ENCODE assay signal across 9 cellular contexts in genomic region chr11:61963016-61963281, GRCh38. TPM values are rescaled to one million over a fixed set of nuclear protein-coding genes. Genes with fewer than 3 reads are reported as not detected.
DNase-seq lines count a peak whose midpoint lies in the region; ATAC-seq, FAIRE-seq and TF ChIP-seq lines count a peak whose summit lies in the region.
"Had no signal": no experiment of that assay in that cellular context is flagged by ENCODE, and none has a peak within 500 bp of the region (broad histone marks: within the 10 kb centered on the region; RNA-seq: fewer than 3 reads in every experiment).

No MANE protein-coding gene starts in this region.

- H3K36me3 Mint-ChIP-seq in neural progenitor cell, result peaks cover 28% of the 10 kb centered on the region

- ATAC-seq in K562 (peak; percentile 45), GM21381 (IDR thresholded peaks at IDR 0.05; ENCODE audit: unreplicated experiment) (no peak)

- WGBS in K562 (ENCODE audit: insufficient coverage, low coverage, missing lambda C conversion rate), result 60% methylated on average over 3 of the region's 3 CpGs
- WGBS in tibial nerve, 2 donors, result 82 to 93% methylated on average over 3 of the region's 3 CpGs

- peaks cover 43% of the 10 kb centered on the region for H4K20me1 ChIP-seq in K562 (replicated peaks; ENCODE audit: control insufficient read depth, insufficient read depth, low read length)
- peaks cover 37% of the 10 kb centered on the region for H4K20me1 ChIP-seq in neural progenitor cell (ENCODE audit: low read depth)

- no peaks in the 10 kb centered on the region for H3K9me3 Mint-ChIP-seq in neural progenitor cell

- DNase-seq in activated effector memory CD4-positive, alpha-beta T cell treated with anti-CD3 and anti-CD28 coated beads, Interleukin-2, amount 50 U/mL, for 16 hours, result peak; percentile 49
- no peak for DNase-seq in activated effector memory CD4-positive, alpha-beta T cell treated with Interleukin-2 at 50 U/mL for 16 hours
- DNase-seq in K562 (ENCODE audit: extremely low read depth in 1 of 4, low spot score in 3 of 4), result peak; percentile 46 to 68 (median 52)
- no peak for DNase-seq in tibial nerve (ENCODE audit: low spot score in 2 of 2)
- DNase-seq in neural progenitor cell (ENCODE audit: low spot score), result no peak
- no peak for DNase-seq in NCI-H187 treated with DMSO at 0.1 percent for 48 hours (lab: John Stamatoyannopoulos, UW)
- DNase-seq: NCI-H69 had no signal

- no peaks in the 10 kb centered on the region for H3K9me3 ChIP-seq in K562 (replicated peaks; ENCODE audit: control insufficient read depth, insufficient read depth, low read depth, low read length)
- H3K9me3 ChIP-seq in mucosa of stomach (ENCODE audit: control insufficient read depth, low read length), result no peaks in the 10 kb centered on the region
- H3K9me3 ChIP-seq in tibial nerve, result no peaks in the 10 kb centered on the region
- H3K9me3 ChIP-seq in neural progenitor cell (ENCODE audit: low read depth), result no peaks in the 10 kb centered on the region

- H3K27me3 Mint-ChIP-seq in neural progenitor cell (ENCODE audit: insufficient read depth, low read depth), result peaks cover 15% of the 10 kb centered on the region

- peaks cover 41% of the 10 kb centered on the region for H3F3A ChIP-seq in neural progenitor cell (ENCODE audit: low read depth)

- FAIRE-seq in K562 (lab: Jason Lieb, UNC), result peak; percentile 57

- H3K4me3 Mint-ChIP-seq in neural progenitor cell, result no peak overlapping the region

- no peaks in the 10 kb centered on the region for H3K27me3 ChIP-seq in K562 (ENCODE audit: control insufficient read depth in 2 of 2, insufficient read depth in 2 of 2, low read length in 2 of 2)
- H3K27me3 ChIP-seq in mucosa of stomach (ENCODE audit: control insufficient read depth, insufficient read depth, low read length), result no peaks in the 10 kb centered on the region
- no peaks in the 10 kb centered on the region for H3K27me3 ChIP-seq in tibial nerve
- no peaks in the 10 kb centered on the region for H3K27me3 ChIP-seq in neural progenitor cell

- CTCF ChIA-PET in K562 (lab: Yijun Ruan, JAX; ENCODE audit: low intra/inter-chr PET ratio), result no interaction called here

- peaks cover 37 to 45% of the 10 kb centered on the region in 2 experiments for H3K4me1 ChIP-seq in K562 (replicated peaks in 1 of 2; ENCODE audit: control insufficient read depth in 2 of 2, insufficient read depth in 2 of 2, low read length in 2 of 2)
- H3K4me1 ChIP-seq in mucosa of stomach (ENCODE audit: control insufficient read depth, insufficient read depth, low read length), result peaks cover 39% of the 10 kb centered on the region
- H3K4me1 ChIP-seq in tibial nerve, result peaks cover 0 to 58% (median 55%) of the 10 kb centered on the region in 4 donors
- H3K4me1 ChIP-seq in neural progenitor cell, result peaks cover 10% of the 10 kb centered on the region

- TF ChIP-seq POLR2A in K562 (conservative IDR thresholded peaks at IDR 0.05) (no peak; the same call in none of the 2 replicates), tibial nerve (IDR thresholded peaks at IDR 0.05) (no peak)

- H3K9ac ChIP-seq in K562 (ENCODE audit: insufficient read depth in 1 of 2, low read depth in 2 of 2, low read length in 2 of 2) (0 out of 4 replicates have a peak overlapping the region, but pooled peaks of 1 of the 2 experiments have one; percentile 1), mucosa of stomach (ENCODE audit: low read length) (peak overlapping the region; percentile 5), neural progenitor cell (no peak overlapping the region)

- H3K27ac ChIP-seq in K562 (ENCODE audit: extremely low read depth, low read depth, low read length) (peak overlapping the region; percentile 42; the same call in 2 of the 3 replicates), tibial nerve (peak overlapping the region; percentile 99 to 100 (median 100)), neural progenitor cell (no peak overlapping the region)

- BruUV-seq in K562 (replicated peaks; lab: Mats Ljungman, UMichigan), result no TSS peak

- TF ChIP-seq EP300 in K562 (IDR thresholded peaks at IDR 0.05; ENCODE audit: low read length) (no peak), tibial nerve (IDR thresholded peaks at IDR 0.05) (no peak)

- H3K9me1 ChIP-seq in K562 (ENCODE audit: control insufficient read depth, insufficient read depth, low read length), result peaks cover 6% of the 10 kb centered on the region

- in situ Hi-C loops in K562 (cut with MboI), result no loop called here

- H3K4me1 Mint-ChIP-seq in neural progenitor cell, result peaks cover 17% of the 10 kb centered on the region

- H2AFZ ChIP-seq in K562 (ENCODE audit: low read depth, low read length) (no peak overlapping the region), neural progenitor cell (replicated peaks) (no peak overlapping the region)

- POLR2A ChIA-PET in K562 (lab: Yijun Ruan, JAX), result interaction anchor here (1.0 to 11.8 kb wide), 19 partner anchors 8 to 180 kb away, joined by 3 to 327 read pairs (median 8); partner anchors contain the start of genes BEST1, FEN1 and TMEM258

- no peak overlapping the region for H3K4me3 ChIP-seq in K562
- H3K4me3 ChIP-seq in mucosa of stomach (ENCODE audit: low read length), result no peak overlapping the region
- no peak overlapping the region for H3K4me3 ChIP-seq in tibial nerve
- no peak overlapping the region for H3K4me3 ChIP-seq in neural progenitor cell

- H3K4me2 ChIP-seq in K562 (ENCODE audit: insufficient read depth, low read length), result no peak overlapping the region; the same call in 1 of the 2 replicates
- H3K4me2 ChIP-seq in neural progenitor cell, result no peak overlapping the region

- intact Hi-C loops in K562 (cut with micrococcal nuclease), result no loop called here

- TF ChIP-seq RAD21 in K562 (CRISPR knock-in tag; conservative IDR thresholded peaks at IDR 0.05 in 1 of 2, IDR thresholded peaks at IDR 0.05 in 1 of 2), result peak in 1 of 2 experiments; percentile 10; a peak in 1 of 4 replicates

- H3K79me2 ChIP-seq in K562 (ENCODE audit: control insufficient read depth, insufficient read depth, low read length), result peaks cover 46% of the 10 kb centered on the region
- peaks cover 34% of the 10 kb centered on the region for H3K79me2 ChIP-seq in neural progenitor cell (ENCODE audit: low read depth)

- H3K36me3 ChIP-seq in K562 (ENCODE audit: control insufficient read depth, insufficient read depth, low read length), result peaks cover 39% of the 10 kb centered on the region
- H3K36me3 ChIP-seq in mucosa of stomach (ENCODE audit: control insufficient read depth, insufficient read depth, low read length), result no peaks in the 10 kb centered on the region
- H3K36me3 ChIP-seq in tibial nerve, result peaks cover 4 to 59% (median 12%) of the 10 kb centered on the region in 3 donors
- peaks cover 14% of the 10 kb centered on the region for H3K36me3 ChIP-seq in neural progenitor cell

- H3K27ac Mint-ChIP-seq in neural progenitor cell, result no peak overlapping the region

- TF ChIP-seq CTCF in K562 (IDR thresholded peaks at IDR 0.05 in 2 of 3, conservative IDR thresholded peaks at IDR 0.05 in 1 of 3; ENCODE audit: insufficient read depth in 2 of 3, low read depth in 1 of 3, low read length in 3 of 3) (no peak), tibial nerve (IDR thresholded peaks at IDR 0.05) (no peak), neural progenitor cell (IDR thresholded peaks at IDR 0.05) (no peak)

RNA-seq across cellular contexts. Expression of gene FTH1, which starts 4.5 kb away (rescaled TPM):
- 340 and 424 TPM in 2 replicates for total RNA-seq in K562 (2011; cell fraction: chromatin; rRNA removed; ENCODE audit: low replicate concordance)
- total RNA-seq in K562 (2011; cell fraction: nucleolus; rRNA removed), result 235 and 254 TPM in 2 replicates
- 466 and 809 TPM in 2 replicates for total RNA-seq in K562 (2011; cell fraction: nucleoplasm; rRNA removed)
- total RNA-seq in K562 (2014; rRNA removed) (542 and 714 TPM in 2 replicates), K562 (2014; rRNA removed; fragmentation: Illumina TruSeq; extraction: Trizol) (854 and 941 TPM in 2 replicates), K562 (2015; rRNA removed; fragmentation: Illumina TruSeq; extraction: Trizol) (794 and 802 TPM in 2 replicates), K562 (2021) (1,987 and 1,991 TPM in 2 replicates), tibial nerve (1,000 to 10,000 TPM; 3,872 to 5,003 (median 4,779) TPM), neural progenitor cell (ENCODE audit: low replicate concordance) (649 and 846 TPM in 2 replicates)
- polyA plus RNA-seq in K562 (2011; rRNA removed) (692 and 749 TPM in 2 replicates), K562 (2014; fragmentation: Illumina TruSeq; extraction: Trizol) (2,369 and 3,146 TPM in 2 replicates), K562 (2014; fragmentation: Nextera tagmentation; extraction: Ambion mirVana) (100 to 1,000 TPM; 370 to 426 TPM), K562 (2014; rRNA removed) (1,104 and 1,916 TPM in 2 replicates)
- polyA plus RNA-seq in K562 (2011; cell fraction: cytosol; rRNA removed), result 753 and 1,113 TPM in 2 replicates
- 360 and 464 TPM in 2 replicates for polyA plus RNA-seq in K562 (2011; cell fraction: nucleus; rRNA removed)
- 2,840 and 5,114 TPM in 2 replicates for polyA plus RNA-seq in K562 (2012)
- 797 and 971 TPM in 2 replicates for polyA minus RNA-seq in K562 (2011; rRNA and poly(A)+ RNA removed)
- polyA minus RNA-seq in K562 (2011; cell fraction: cytosol; rRNA and poly(A)+ RNA removed), result 687 and 1,035 TPM in 2 replicates
- 101 and 228 TPM in 2 replicates for polyA minus RNA-seq in K562 (2011; cell fraction: nucleus; rRNA and poly(A)+ RNA removed)

RNA-seq across cellular contexts. Expression of gene BEST1, which starts 12.8 kb away (rescaled TPM):
- total RNA-seq in K562 (2011; cell fraction: chromatin; rRNA removed; ENCODE audit: low replicate concordance), result 4.5 and 6.1 TPM in 2 replicates
- total RNA-seq in K562 (2011; cell fraction: nucleolus; rRNA removed), result 4.7 and 5.5 TPM in 2 replicates
- total RNA-seq in K562 (2011; cell fraction: nucleoplasm; rRNA removed), result 4.4 and 5.5 TPM in 2 replicates
- total RNA-seq in K562 (2014; rRNA removed) (0.36 and 0.61 TPM in 2 replicates), K562 (2014; rRNA removed; fragmentation: Illumina TruSeq; extraction: Trizol) (0.35 and 0.40 TPM in 2 replicates), K562 (2015; rRNA removed; fragmentation: Illumina TruSeq; extraction: Trizol) (0.07 and 0.11 TPM in 2 replicates), K562 (2021) (0.85 and 1.0 TPM in 2 replicates), tibial nerve (10 to 100 TPM; 33.2 to 53.2 (median 45.7) TPM), neural progenitor cell (ENCODE audit: low replicate concordance) (0.15 TPM in 1 of 2 replicates, not detected in the other)
- polyA plus RNA-seq in K562 (2011; rRNA removed) (0.22 and 0.49 TPM in 2 replicates), K562 (2014; fragmentation: Illumina TruSeq; extraction: Trizol) (0.73 and 0.86 TPM in 2 replicates), K562 (2014; fragmentation: Nextera tagmentation; extraction: Ambion mirVana) (under 1 TPM; 0.27 to 0.62 TPM), K562 (2014; rRNA removed) (1.3 TPM in 2 replicates)
- 0.15 and 0.35 TPM in 2 replicates for polyA plus RNA-seq in K562 (2011; cell fraction: cytosol; rRNA removed)
- polyA plus RNA-seq in K562 (2011; cell fraction: nucleus; rRNA removed), result 1.4 and 1.9 TPM in 2 replicates
- 1.0 and 15.0 TPM in 2 replicates for polyA plus RNA-seq in K562 (2012)
- polyA minus RNA-seq in K562 (2011; rRNA and poly(A)+ RNA removed), result 0.28 and 0.66 TPM in 2 replicates
- not detected in 2 replicates for polyA minus RNA-seq in K562 (2011; cell fraction: cytosol; rRNA and poly(A)+ RNA removed)
- polyA minus RNA-seq in K562 (2011; cell fraction: nucleus; rRNA and poly(A)+ RNA removed), result 0.67 and 2.3 TPM in 2 replicates

RNA-seq across cellular contexts. Expression of gene RAB3IL1, which starts 45.6 kb away (rescaled TPM):
- 21.2 and 46.4 TPM in 2 replicates for total RNA-seq in K562 (2011; cell fraction: chromatin; rRNA removed; ENCODE audit: low replicate concordance)
- 27.3 and 33.0 TPM in 2 replicates for total RNA-seq in K562 (2011; cell fraction: nucleolus; rRNA removed)
- 19.3 and 24.0 TPM in 2 replicates for total RNA-seq in K562 (2011; cell fraction: nucleoplasm; rRNA removed)
- total RNA-seq in K562 (2014; rRNA removed) (17.6 and 19.8 TPM in 2 replicates), K562 (2014; rRNA removed; fragmentation: Illumina TruSeq; extraction: Trizol) (2.0 and 3.7 TPM in 2 replicates), K562 (2015; rRNA removed; fragmentation: Illumina TruSeq; extraction: Trizol) (8.9 and 10.3 TPM in 2 replicates), K562 (2021) (42.6 and 46.2 TPM in 2 replicates), tibial nerve (100 to 1,000 TPM in 1 of 4 donors, 10 to 100 TPM in 3; 58.8 to 127 (median 71.1) TPM), neural progenitor cell (ENCODE audit: low replicate concordance) (1.4 TPM in 2 replicates)
- polyA plus RNA-seq in K562 (2011; rRNA removed) (15.5 and 17.7 TPM in 2 replicates), K562 (2014; fragmentation: Illumina TruSeq; extraction: Trizol) (25.1 and 31.8 TPM in 2 replicates), K562 (2014; fragmentation: Nextera tagmentation; extraction: Ambion mirVana) (under 1 TPM; 0.15 to 0.25 TPM), K562 (2014; rRNA removed) (28.2 and 29.7 TPM in 2 replicates)
- 18.3 and 41.7 TPM in 2 replicates for polyA plus RNA-seq in K562 (2011; cell fraction: cytosol; rRNA removed)
- polyA plus RNA-seq in K562 (2011; cell fraction: nucleus; rRNA removed), result 25.8 and 42.6 TPM in 2 replicates
- polyA plus RNA-seq in K562 (2012), result 15.9 and 29.1 TPM in 2 replicates
- 6.1 and 11.2 TPM in 2 replicates for polyA minus RNA-seq in K562 (2011; rRNA and poly(A)+ RNA removed)
- 22.8 and 26.0 TPM in 2 replicates for polyA minus RNA-seq in K562 (2011; cell fraction: cytosol; rRNA and poly(A)+ RNA removed)
- polyA minus RNA-seq in K562 (2011; cell fraction: nucleus; rRNA and poly(A)+ RNA removed), result 13.3 and 13.9 TPM in 2 replicates

Comparison
In these comparisons a context has a peak if more than half of its experiments do, and no peak if none do; other contexts are left out.
1. DNase-seq: peak in activated effector memory CD4-positive, alpha-beta T cell treated with anti-CD3 and anti-CD28 coated beads, Interleukin-2, amount 50 U/mL, for 16 hours (single experiment) and K562 (4 of 4); none in activated effector memory CD4-positive, alpha-beta T cell treated with Interleukin-2 at 50 U/mL for 16 hours (single experiment), tibial nerve (0 of 2), neural progenitor cell (single experiment) and NCI-H187 treated with DMSO at 0.1 percent for 48 hours (single experiment).
2. RNA of gene BEST1, which starts 12.8 kb away (total RNA-seq): 33.2 to 53.2 TPM in tibial nerve; 0.07 to 6.1 TPM in K562 and 0.15 TPM in neural progenitor cell; every median in the first group is over 4 times any median in the second.